In genomic region chr11:73286240-73286810, GRCh38 we compare ENCODE assay signal across 1 cellular context.
A peak's percentile ranks its signal among the peaks of the same experiment; 100 is the strongest.
TF ChIP-seq lines count a peak whose summit lies in the region.

No MANE protein-coding gene starts in this region.

TF ChIP-seq in K562, 482 proteins besides CTCF, POLR2A, EP300 and RAD21:
- TF ChIP-seq PHF8 (IDR thresholded peaks at IDR 0.05; ENCODE audit: borderline replicate concordance, low read length) (no peak), EHMT2 (IDR thresholded peaks at IDR 0.05) (peak; percentile 47; the same call in 1 of the 2 replicates)
TF ChIP-seq in K562: peak in this region for 1.
